Comparison of ENCODE assay signal across 1 cellular context in the genomic region with DNA sequence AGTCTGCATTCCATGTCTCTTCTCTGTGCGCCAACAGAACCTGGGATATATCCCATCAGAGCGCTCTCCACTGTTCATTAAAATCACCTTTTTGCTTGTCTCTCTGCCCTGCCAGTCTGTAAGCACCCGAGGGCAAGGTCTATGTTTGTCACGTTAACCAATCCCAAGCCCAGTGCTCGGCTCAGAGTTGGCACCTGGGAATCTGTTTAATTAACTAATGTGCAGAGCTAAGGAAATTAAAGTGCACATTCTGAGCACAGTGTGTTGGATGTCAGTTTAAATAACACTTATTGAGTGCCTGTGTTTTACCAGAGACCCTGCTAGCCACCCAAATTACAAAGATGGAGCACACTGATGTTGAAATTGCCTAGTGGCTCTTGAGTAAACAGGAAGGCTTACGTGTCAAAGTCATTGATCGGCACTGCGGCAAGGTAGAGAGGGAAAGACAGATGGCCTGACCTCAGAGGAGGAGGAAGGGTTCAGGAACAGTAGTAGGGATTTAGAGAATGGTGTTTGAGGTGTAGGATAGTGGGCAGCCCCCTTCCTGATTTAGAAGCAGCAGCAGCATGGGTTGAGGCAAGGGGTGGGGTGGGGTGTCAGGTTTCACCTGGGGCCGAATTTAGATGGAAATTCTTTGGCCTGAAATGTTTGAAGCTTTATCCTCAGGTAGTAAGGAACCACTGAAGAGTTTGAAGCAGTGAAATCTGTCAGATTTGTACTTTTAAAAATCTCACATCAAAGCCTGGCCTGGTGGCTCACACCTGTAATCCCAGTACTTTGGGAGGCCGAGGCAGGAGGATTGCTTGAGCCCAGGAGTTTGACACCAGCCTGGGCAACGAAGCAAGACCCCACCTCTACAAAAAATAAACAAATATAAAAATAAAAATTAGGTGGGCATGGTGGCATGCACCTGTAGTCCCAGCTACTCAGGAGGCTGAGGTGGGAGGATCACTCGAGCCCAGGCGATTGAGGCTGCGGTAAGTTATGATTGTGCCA.
TF ChIP-seq lines count a peak whose summit lies in the region.

No MANE protein-coding gene starts in this region.

TF ChIP-seq in HepG2, 621 proteins besides CTCF, POLR2A, EP300 and RAD21 (continued from another document and continues in another):
- TF ChIP-seq, protein P1, sequence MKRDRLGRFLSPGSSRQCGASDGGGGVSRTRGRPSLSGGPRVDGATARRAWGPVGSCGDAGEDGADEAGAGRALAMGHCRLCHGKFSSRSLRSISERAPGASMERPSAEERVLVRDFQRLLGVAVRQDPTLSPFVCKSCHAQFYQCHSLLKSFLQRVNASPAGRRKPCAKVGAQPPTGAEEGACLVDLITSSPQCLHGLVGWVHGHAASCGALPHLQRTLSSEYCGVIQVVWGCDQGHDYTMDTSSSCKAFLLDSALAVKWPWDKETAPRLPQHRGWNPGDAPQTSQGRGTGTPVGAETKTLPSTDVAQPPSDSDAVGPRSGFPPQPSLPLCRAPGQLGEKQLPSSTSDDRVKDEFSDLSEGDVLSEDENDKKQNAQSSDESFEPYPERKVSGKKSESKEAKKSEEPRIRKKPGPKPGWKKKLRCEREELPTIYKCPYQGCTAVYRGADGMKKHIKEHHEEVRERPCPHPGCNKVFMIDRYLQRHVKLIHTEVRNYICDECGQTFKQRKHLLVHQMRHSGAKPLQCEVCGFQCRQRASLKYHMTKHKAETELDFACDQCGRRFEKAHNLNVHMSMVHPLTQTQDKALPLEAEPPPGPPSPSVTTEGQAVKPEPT (CRISPR knock-in tag; IDR thresholded peaks at IDR 0.05; ENCODE audit: low read depth) = peak; percentile 77; the same call in 1 of the 2 replicates
- peak; percentile 72 for TF ChIP-seq ELF1 (CRISPR knock-in tag; IDR thresholded peaks at IDR 0.05)
- peak; percentile 98 for TF ChIP-seq PHF21A (CRISPR knock-in tag; IDR thresholded peaks at IDR 0.05)
- TF ChIP-seq RARA (CRISPR knock-in tag; IDR thresholded peaks at IDR 0.05) = peak; percentile 93
- TF ChIP-seq, protein P2, sequence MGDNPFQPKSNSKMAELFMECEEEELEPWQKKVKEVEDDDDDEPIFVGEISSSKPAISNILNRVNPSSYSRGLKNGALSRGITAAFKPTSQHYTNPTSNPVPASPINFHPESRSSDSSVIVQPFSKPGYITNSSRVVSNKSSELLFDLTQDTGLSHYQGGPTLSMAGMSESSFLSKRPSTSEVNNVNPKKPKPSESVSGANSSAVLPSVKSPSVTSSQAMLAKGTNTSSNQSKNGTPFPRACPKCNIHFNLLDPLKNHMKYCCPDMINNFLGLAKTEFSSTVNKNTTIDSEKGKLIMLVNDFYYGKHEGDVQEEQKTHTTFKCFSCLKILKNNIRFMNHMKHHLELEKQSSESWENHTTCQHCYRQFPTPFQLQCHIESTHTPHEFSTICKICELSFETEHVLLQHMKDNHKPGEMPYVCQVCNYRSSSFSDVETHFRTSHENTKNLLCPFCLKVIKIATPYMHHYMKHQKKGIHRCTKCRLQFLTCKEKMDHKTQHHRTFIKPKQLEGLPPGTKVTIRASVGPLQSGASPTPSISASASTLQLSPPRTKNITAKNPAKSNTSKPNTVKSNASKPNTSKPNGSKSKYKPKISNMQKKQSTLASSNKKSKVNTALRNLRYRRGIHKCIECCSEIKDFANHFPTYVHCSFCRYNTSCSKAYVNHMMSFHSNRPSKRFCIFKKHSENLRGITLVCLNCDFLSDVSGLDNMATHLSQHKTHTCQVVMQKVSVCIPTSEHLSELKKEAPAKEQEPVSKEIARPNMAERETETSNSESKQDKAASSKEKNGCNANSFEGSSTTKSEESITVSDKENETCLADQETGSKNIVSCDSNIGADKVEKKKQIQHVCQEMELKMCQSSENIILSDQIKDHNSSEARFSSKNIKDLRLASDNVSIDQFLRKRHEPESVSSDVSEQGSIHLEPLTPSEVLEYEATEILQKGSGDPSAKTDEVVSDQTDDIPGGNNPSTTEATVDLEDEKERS (CRISPR knock-in tag; IDR thresholded peaks at IDR 0.05) = peak; percentile 98
- TF ChIP-seq TBX3 (IDR thresholded peaks at IDR 0.05; ENCODE audit: borderline replicate concordance) = peak; percentile 98
- TF ChIP-seq RXRA (CRISPR knock-in tag; IDR thresholded peaks at IDR 0.05) = peak; percentile 61; the same call in 1 of the 2 replicates
- TF ChIP-seq ZBTB4 (CRISPR knock-in tag; IDR thresholded peaks at IDR 0.05; ENCODE audit: borderline replicate concordance) = 0 out of 2 replicates have a peak, but pooled peaks have one; percentile 50
- no peak for TF ChIP-seq ZMYM2 (CRISPR knock-in tag; IDR thresholded peaks at IDR 0.05)
- TF ChIP-seq FOXA3 (CRISPR knock-in tag; IDR thresholded peaks at IDR 0.05) = peak; percentile 98
- TF ChIP-seq MZF1 (CRISPR knock-in tag; IDR thresholded peaks at IDR 0.05; ENCODE audit: borderline replicate concordance) = 0 out of 2 replicates have a peak, but pooled peaks have one; percentile 40
- TF ChIP-seq KMT2A (CRISPR knock-in tag; IDR thresholded peaks at IDR 0.05) = no peak
- peak; percentile 93 for TF ChIP-seq JUND (CRISPR knock-in tag; IDR thresholded peaks at IDR 0.05)
- peak; percentile 57; the same call in 1 of the 2 replicates for TF ChIP-seq ARHGAP35 (CRISPR knock-in tag; IDR thresholded peaks at IDR 0.05; ENCODE audit: borderline replicate concordance)
- TF ChIP-seq ZNF317 (CRISPR knock-in tag; IDR thresholded peaks at IDR 0.05) = no peak; the same call in 1 of the 2 replicates
- TF ChIP-seq NFAT5 (CRISPR knock-in tag; IDR thresholded peaks at IDR 0.05) = no peak
- TF ChIP-seq GATAD2A (CRISPR knock-in tag; IDR thresholded peaks at IDR 0.05) = peak; percentile 98
- TF ChIP-seq YEATS4 (CRISPR knock-in tag; IDR thresholded peaks at IDR 0.05; ENCODE audit: borderline replicate concordance) = peak; percentile 80; the same call in 1 of the 2 replicates
- no peak for TF ChIP-seq DNMT1 (CRISPR knock-in tag; IDR thresholded peaks at IDR 0.05)
- TF ChIP-seq ZNF468 (CRISPR knock-in tag; IDR thresholded peaks at IDR 0.05) = no peak
- TF ChIP-seq FOSL2 (CRISPR knock-in tag; IDR thresholded peaks at IDR 0.05) = peak; percentile 92
- TF ChIP-seq ZNF850 (CRISPR knock-in tag; conservative IDR thresholded peaks at IDR 0.05) = no peak
- TF ChIP-seq U2AF1 (optimal IDR thresholded peaks at IDR 0.05; ENCODE audit: low read depth, low read length) = no peak
- TF ChIP-seq IKZF1 (IDR thresholded peaks at IDR 0.05) = no peak
- TF ChIP-seq ZNF644 (CRISPR knock-in tag; IDR thresholded peaks at IDR 0.05; ENCODE audit: low read depth) = peak; percentile 95
- no peak for TF ChIP-seq ZNF10 (CRISPR knock-in tag; IDR thresholded peaks at IDR 0.05; ENCODE audit: borderline replicate concordance, low read depth)
- no peak for TF ChIP-seq PAX8 (CRISPR knock-in tag; IDR thresholded peaks at IDR 0.05; ENCODE audit: borderline replicate concordance)
- TF ChIP-seq ZSCAN5A (CRISPR knock-in tag; IDR thresholded peaks at IDR 0.05; ENCODE audit: borderline replicate concordance) = 0 out of 2 replicates have a peak, but pooled peaks have one; percentile 6
- TF ChIP-seq ZNF335 (CRISPR knock-in tag; IDR thresholded peaks at IDR 0.05) = peak; percentile 67; the same call in 1 of the 2 replicates
- no peak for TF ChIP-seq ZNF432 (CRISPR knock-in tag; IDR thresholded peaks at IDR 0.05; ENCODE audit: borderline replicate concordance)
- no peak for TF ChIP-seq STAT6 (CRISPR knock-in tag; IDR thresholded peaks at IDR 0.05; ENCODE audit: borderline replicate concordance)
- TF ChIP-seq ONECUT2 (CRISPR knock-in tag; IDR thresholded peaks at IDR 0.05) = peak; percentile 99
- peak; percentile 50 for TF ChIP-seq ZBTB21 (CRISPR knock-in tag; IDR thresholded peaks at IDR 0.05)
- TF ChIP-seq JDP2 (CRISPR knock-in tag; IDR thresholded peaks at IDR 0.05; ENCODE audit: borderline replicate concordance) = no peak
- TF ChIP-seq TBX2 (CRISPR knock-in tag; IDR thresholded peaks at IDR 0.05; ENCODE audit: borderline replicate concordance) = peak; percentile 99
- no peak for TF ChIP-seq TBP (CRISPR knock-in tag; IDR thresholded peaks at IDR 0.05)
- TF ChIP-seq CC2D1A (CRISPR knock-in tag; IDR thresholded peaks at IDR 0.05) = no peak
- no peak for TF ChIP-seq PLSCR1 (CRISPR knock-in tag; IDR thresholded peaks at IDR 0.05; ENCODE audit: borderline replicate concordance)
- TF ChIP-seq ZNF556 (CRISPR knock-in tag; IDR thresholded peaks at IDR 0.05; ENCODE audit: borderline replicate concordance) = no peak; the same call in 1 of the 2 replicates
- TF ChIP-seq ZNF788 (CRISPR knock-in tag; IDR thresholded peaks at IDR 0.05; ENCODE audit: borderline replicate concordance) = peak; percentile 77; the same call in 1 of the 2 replicates
